ENCODE assay signal across 16 cellular contexts in the genomic region with DNA sequence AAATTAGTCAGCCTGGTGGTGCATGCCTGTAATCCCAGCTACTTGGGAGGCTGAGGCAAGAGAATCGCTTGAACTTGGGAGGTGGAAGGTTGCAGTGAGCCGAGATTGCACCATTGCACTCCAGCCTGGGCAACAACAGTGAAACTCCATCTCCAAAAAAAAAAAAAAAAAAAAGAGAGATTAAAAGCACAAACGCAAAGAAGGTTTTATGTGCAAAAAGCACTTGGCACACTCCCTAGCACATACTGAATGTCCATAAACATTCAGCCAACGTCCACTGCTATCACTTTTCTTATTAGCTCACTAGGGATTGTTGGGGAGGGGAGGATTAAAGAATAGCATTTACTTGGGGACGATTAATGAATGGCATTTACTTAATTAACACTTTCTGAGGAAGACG. TPM values are rescaled to one million over a fixed set of nuclear protein-coding genes. Genes with fewer than 3 reads are reported as not detected.
A peak's percentile ranks its signal among the peaks of the same experiment; 100 is the strongest.
DNase-seq lines count a peak whose midpoint lies in the region; TF ChIP-seq lines count a peak whose summit lies in the region.
"Not testable (repeated sequence)": the region's sequence is repeated elsewhere in the genome, so short reads cannot be mapped to it uniquely, and the experiment has no call there.
"Had no signal": no experiment of that assay in that cellular context is flagged by ENCODE, and none has a peak within 500 bp of the region (broad histone marks: within the 10 kb centered on the region; RNA-seq: fewer than 3 reads in every experiment).

No MANE protein-coding gene starts in this region.

- H3F3A ChIP-seq in OCI-LY1 (ENCODE audit: insufficient read depth, low read length) = not testable (repeated sequence)

- H3K4me2 ChIP-seq in OCI-LY1 (ENCODE audit: low read length) (peak overlapping the region; percentile 52), hepatocyte (peak overlapping the region; percentile 63), parathyroid adenoma (ENCODE audit: low read length) (peak overlapping the region; percentile 1)

- not testable (repeated sequence) for H3K27me3 ChIP-seq in OCI-LY1 (ENCODE audit: insufficient read depth, low read length); hepatocyte; parathyroid adenoma (ENCODE audit: control insufficient read depth, insufficient read depth, low read length); tibial nerve

- H3K27ac ChIP-seq in OCI-LY1 (ENCODE audit: low read depth, low read length, poor library complexity, severe bottlenecking) = peak overlapping the region; percentile 95
- peak overlapping the region; percentile 76 for H3K27ac ChIP-seq in cingulate gyrus (ENCODE audit: low read depth, low read length)
- peak overlapping the region; percentile 88 for H3K27ac ChIP-seq in hepatocyte
- H3K27ac ChIP-seq in mesodermal cell (ENCODE audit: low read depth, low read length, severe bottlenecking) = peak overlapping the region; percentile 29
- H3K27ac ChIP-seq in parathyroid adenoma = peak overlapping the region; percentile 74
- H3K27ac ChIP-seq in tibial nerve = peak overlapping the region; percentile 43 to 87 (median 76)

- WGBS in hepatocyte (ENCODE audit: low lambda C conversion rate, missing lambda C conversion rate) = 34% methylated on average over 6 of the region's 6 CpGs
- 67% methylated on average over 1 of the region's 6 CpGs; no CpG with 5 or more reads in 1 of the 2 experiments for WGBS in mesodermal cell (ENCODE audit: insufficient coverage in 2 of 2), 2 experiments
- WGBS in tibial nerve, 2 donors = 28 to 38% methylated on average over 6 of the region's 6 CpGs

- not testable (repeated sequence) for TF ChIP-seq CTCF in OCI-LY1 (IDR thresholded peaks at IDR 0.05; ENCODE audit: low read length); fibroblast of villous mesenchyme (IDR thresholded peaks at IDR 0.05; ENCODE audit: insufficient read depth, low read depth, low read length); hepatocyte (IDR thresholded peaks at IDR 0.05; ENCODE audit: poor library complexity); parathyroid adenoma (IDR thresholded peaks at IDR 0.05); tibial nerve (IDR thresholded peaks at IDR 0.05)

- TF ChIP-seq EP300 in tibial nerve (IDR thresholded peaks at IDR 0.05) = not testable (repeated sequence)

- H2AFZ ChIP-seq in OCI-LY1 (ENCODE audit: low read length); hepatocyte: not testable (repeated sequence)
- H2AFZ ChIP-seq in parathyroid adenoma = peak overlapping the region; percentile 15

- H3K79me2 ChIP-seq in OCI-LY1 (ENCODE audit: insufficient read depth, low read length) (peaks cover 36% of the 10 kb centered on the region), hepatocyte (peaks cover 94% of the 10 kb centered on the region), parathyroid adenoma (peaks cover 36% of the 10 kb centered on the region)

- H3K4me1 ChIP-seq in OCI-LY1 (ENCODE audit: insufficient read depth, low read length, severe bottlenecking) (peaks cover 82% of the 10 kb centered on the region), hepatocyte (ENCODE audit: insufficient read depth) (peaks cover 54% of the 10 kb centered on the region), parathyroid adenoma (peaks cover 49% of the 10 kb centered on the region), tibial nerve (peaks cover 0 to 81% (median 47%) of the 10 kb centered on the region in 4 donors)
- H3K4me1 ChIP-seq in mesodermal cell (ENCODE audit: control insufficient read depth, insufficient read depth, low read length, poor library complexity, severe bottlenecking) = not testable (repeated sequence)

- H3K9ac ChIP-seq in OCI-LY1 (ENCODE audit: low read length) = peak overlapping the region; percentile 37
- H3K9ac ChIP-seq in parathyroid adenoma = not testable (repeated sequence)

- H3K9me2 ChIP-seq in OCI-LY1 (ENCODE audit: low read depth, low read length); hepatocyte (replicated peaks; ENCODE audit: insufficient read depth): not testable (repeated sequence)

- not testable (repeated sequence) for TF ChIP-seq POLR2A in tibial nerve (IDR thresholded peaks at IDR 0.05)

- H3K9me3 ChIP-seq in OCI-LY1 (ENCODE audit: low read length); hepatocyte (ENCODE audit: low read depth); mesodermal cell (ENCODE audit: control insufficient read depth, low read length); parathyroid adenoma (ENCODE audit: control insufficient read depth, low read length); tibial nerve: not testable (repeated sequence)

- not testable (repeated sequence) for H3K36me3 ChIP-seq in OCI-LY1 (ENCODE audit: insufficient read depth, low read length); hepatocyte (replicated peaks; ENCODE audit: insufficient read depth, low read depth); mesodermal cell (ENCODE audit: control insufficient read depth, insufficient read depth, low read length); parathyroid adenoma (ENCODE audit: control insufficient read depth, insufficient read depth, low read length); tibial nerve

- H3K4me3 ChIP-seq in OCI-LY1 (ENCODE audit: low read depth, low read length, poor library complexity, severe bottlenecking); fibroblast of villous mesenchyme (ENCODE audit: low read depth, low read length); hepatocyte; mesodermal cell (ENCODE audit: extremely low read depth, insufficient read depth, low read length, poor library complexity, severe bottlenecking); parathyroid adenoma (ENCODE audit: low read depth, low read length); tibial nerve: not testable (repeated sequence)

- DNase-seq in fibroblast of villous mesenchyme (ENCODE audit: low read depth) = peak; percentile 68
- DNase-seq in hepatocyte (ENCODE audit: low spot score); tibial nerve (ENCODE audit: low spot score in 2 of 2): not testable (repeated sequence)

- H4K20me1 ChIP-seq in OCI-LY1 (ENCODE audit: insufficient read depth, low read length); hepatocyte (ENCODE audit: insufficient read depth, poor library complexity, severe bottlenecking): not testable (repeated sequence)

RNA-seq across cellular contexts. Expression of a gene that starts 7.7 kb away (rescaled TPM):
- total RNA-seq in fibroblast of villous mesenchyme = 35.4 and 114 TPM in 2 replicates
- 259 and 273 TPM in 2 replicates for total RNA-seq in hepatocyte
- 358 and 457 TPM in 2 replicates for polyA plus RNA-seq in hepatocyte
- 65.2 TPM for polyA plus RNA-seq in mesodermal cell (2013, experiment 1 of 2)
- 78.6 TPM for polyA plus RNA-seq in mesodermal cell (2013, experiment 2 of 2)
- 100 to 1,000 TPM; 232 to 490 (median 267) TPM for total RNA-seq in tibial nerve

RNA-seq across cellular contexts. Expression of a gene that starts 31.6 kb away (rescaled TPM):
- not detected in 2 replicates for total RNA-seq in fibroblast of villous mesenchyme
- total RNA-seq in hepatocyte = not detected in 2 replicates
- not detected in 2 replicates for polyA plus RNA-seq in hepatocyte
- not detected for polyA plus RNA-seq in mesodermal cell (2013, experiment 1 of 2)
- 0.20 TPM for polyA plus RNA-seq in mesodermal cell (2013, experiment 2 of 2)
- total RNA-seq in tibial nerve = not detected
- total RNA-seq: activated CD4-positive, alpha-beta memory T cell treated with anti-CD3 and anti-CD28 coated beads for 36 hours; activated T-cell treated with anti-CD3 and anti-CD28 coated beads, Interleukin-2, amount 50 U/mL, for 72 hours; astrocyte; dermis blood vessel endothelial cell; fibroblast of lung; lung microvascular endothelial cell; mucosa of gallbladder; PC-3 had no signal
- polyA plus RNA-seq: fibroblast of lung, small intestine had no signal

Comparison
In these comparisons a context has a peak if more than half of its experiments do, and no peak if none do; other contexts are left out.
1. H3K27ac ChIP-seq: peak in every context shown above with its lines; median percentile 95 in OCI-LY1; 88 in hepatocyte; 76 in tibial nerve; 76 in cingulate gyrus; 74 in parathyroid adenoma; 29 in mesodermal cell.
2. H3K4me2 ChIP-seq: peak in every context shown above with its lines; median percentile 63 in hepatocyte; 52 in OCI-LY1; 1 in parathyroid adenoma.